Comparison of ENCODE assay signal across 10 cellular contexts in genomic region chr22:37610153-37610475, GRCh38. TPM values are rescaled to one million over a fixed set of nuclear protein-coding genes. Genes with fewer than 3 reads are reported as not detected.
DNase-seq lines count a peak whose midpoint lies in the region; ATAC-seq, FAIRE-seq and TF ChIP-seq lines count a peak whose summit lies in the region.
"Not testable (repeated sequence)": the region's sequence is repeated elsewhere in the genome, so short reads cannot be mapped to it uniquely, and the experiment has no call there.
"Had no signal": no experiment of that assay in that cellular context is flagged by ENCODE, and none has a peak within 500 bp of the region (broad histone marks: within the 10 kb centered on the region; RNA-seq: fewer than 3 reads in every experiment).

No MANE protein-coding gene starts in this region.

- H3K27me3 Mint-ChIP-seq in CD4-positive, alpha-beta T cell; IgD-negative memory B cell; T-cell; activated naive CD8-positive, alpha-beta T cell treated with anti-CD3 and anti-CD28 coated beads, Interleukin-2, amount 10 ng/mL, durations not matched to agents 7 days and 5 days: not testable (repeated sequence)

- not testable (repeated sequence) for TF ChIP-seq CTCF in CD4-positive, alpha-beta T cell (IDR thresholded peaks at IDR 0.05); endothelial cell of umbilical vein (IDR thresholded peaks at IDR 0.05; ENCODE audit: extremely low read depth in 1 of 2, insufficient read depth in 1 of 2, low read depth in 1 of 2, low read length in 2 of 2); neutrophil (IDR thresholded peaks at IDR 0.05); tibial artery (IDR thresholded peaks at IDR 0.05)

- not testable (repeated sequence) for TF ChIP-seq POLR2A in endothelial cell of umbilical vein (IDR thresholded peaks at IDR 0.05; ENCODE audit: low read depth, low read length)

- H3K27ac Mint-ChIP-seq in CD4-positive, alpha-beta T cell, result peak overlapping the region; percentile 84
- H3K27ac Mint-ChIP-seq in IgD-negative memory B cell (peak overlapping the region in 2 of 3 donors; percentile 95 to 97), T-cell (peak overlapping the region; percentile 11 to 91)
- peak overlapping the region; percentile 95 for H3K27ac Mint-ChIP-seq in activated naive CD8-positive, alpha-beta T cell treated with anti-CD3 and anti-CD28 coated beads, Interleukin-2, amount 10 ng/mL, durations not matched to agents 7 days and 5 days

- not testable (repeated sequence) for H3K27me3 ChIP-seq in CD4-positive, alpha-beta T cell (ENCODE audit: control insufficient read depth, insufficient read depth, low read length); endothelial cell of umbilical vein (ENCODE audit: control insufficient read depth in 2 of 2, insufficient read depth in 2 of 2, low read length in 2 of 2); layer of hippocampus (ENCODE audit: control insufficient read depth, insufficient read depth, low read length)
- peaks cover 12% of the 10 kb centered on the region for H3K27me3 ChIP-seq in neutrophil
- peaks cover 0 to 13% of the 10 kb centered on the region in 2 donors for H3K27me3 ChIP-seq in tibial artery

- DNase-seq in CD4-positive, alpha-beta T cell; T-cell; activated naive CD8-positive, alpha-beta T cell treated with anti-CD3 and anti-CD28 coated beads, Interleukin-2, amount 10 ng/mL, durations not matched to agents 7 days and 5 days; endothelial cell of umbilical vein (ENCODE audit: low read depth, low spot score); tibial artery: not testable (repeated sequence)

- not testable (repeated sequence) for H3K9me3 ChIP-seq in CD4-positive, alpha-beta T cell (ENCODE audit: control insufficient read depth, low read length); endothelial cell of umbilical vein (replicated peaks; ENCODE audit: control insufficient read depth, insufficient read depth, low read length); neutrophil; tibial artery

- BruUV-seq in endothelial cell of umbilical vein (replicated peaks; lab: Mats Ljungman, UMichigan), result not testable (repeated sequence)

- H3K9me3 Mint-ChIP-seq in CD4-positive, alpha-beta T cell; IgD-negative memory B cell; T-cell; activated naive CD8-positive, alpha-beta T cell treated with anti-CD3 and anti-CD28 coated beads, Interleukin-2, amount 10 ng/mL, durations not matched to agents 7 days and 5 days: not testable (repeated sequence)

- H3K4me3 ChIP-seq in endothelial cell of umbilical vein (replicated peaks in 1 of 3; ENCODE audit: insufficient read depth in 1 of 3, low read depth in 1 of 3, low read length in 3 of 3), result not testable (repeated sequence)
- H3K4me3 ChIP-seq in neutrophil (ENCODE audit: low read depth in 1 of 2, low read length in 1 of 2) (peak overlapping the region; percentile 82), tibial artery (peak overlapping the region; percentile 77 to 95)

- intact Hi-C loops in CD4-positive, alpha-beta T cell (cut with DNase I, micrococcal nuclease); endothelial cell of umbilical vein (cut with micrococcal nuclease); tibial artery (cut with DNase I; ENCODE audit: low total_unique reads): not testable (repeated sequence)

- CTCF ChIA-PET in CD4-positive, alpha-beta T cell (lab: Charles Lee), result interaction anchor here (1.2 to 4.6 kb wide), 2 partner anchors 25 to 33 kb away, joined by 3 to 30 read pairs; no protein-coding TSS in a partner anchor
- CTCF ChIA-PET in T-cell (lab: Charles Lee) (interaction anchor here in 1 of 2 donors (0.9 to 1.4 kb wide), 2 partner anchors 18 to 749 kb away, joined by 3 to 4 read pairs; partner anchors contain the start of gene NCF4), endothelial cell of umbilical vein (lab: Charles Lee) (interaction anchor here (1.6 to 5.7 kb wide), 5 partner anchors 8 to 34 kb away, joined by 3 to 92 read pairs (median 13); no protein-coding TSS in a partner anchor)

- peaks cover 24% of the 10 kb centered on the region for H3K36me3 Mint-ChIP-seq in CD4-positive, alpha-beta T cell (ENCODE audit: low read depth)
- not testable (repeated sequence) for H3K36me3 Mint-ChIP-seq in IgD-negative memory B cell; T-cell; activated naive CD8-positive, alpha-beta T cell treated with anti-CD3 and anti-CD28 coated beads, Interleukin-2, amount 10 ng/mL, durations not matched to agents 7 days and 5 days

- not testable (repeated sequence) for H3K9me1 ChIP-seq in endothelial cell of umbilical vein (replicated peaks; ENCODE audit: control insufficient read depth, extremely low read depth, insufficient read depth, low read length)

- not testable (repeated sequence) for H3K27ac ChIP-seq in CD4-positive, alpha-beta T cell (ENCODE audit: low read depth, low read length); endothelial cell of umbilical vein (ENCODE audit: insufficient read depth, low read depth, low read length)
- H3K27ac ChIP-seq in layer of hippocampus (ENCODE audit: low read depth, low read length) (peak overlapping the region; percentile 96), neutrophil (peak overlapping the region; percentile 98), tibial artery (peak overlapping the region; percentile 88 to 97)

- H3K4me1 ChIP-seq in endothelial cell of umbilical vein (ENCODE audit: control insufficient read depth, extremely low read depth, insufficient read depth, low read length) (peaks cover 19% of the 10 kb centered on the region), neutrophil (ENCODE audit: control insufficient read depth in 1 of 2, insufficient read depth in 1 of 2, low read depth in 1 of 2, low read length in 1 of 2) (peaks cover 39 to 47% of the 10 kb centered on the region in 2 experiments), tibial artery (peaks cover 0 to 49% (median 31%) of the 10 kb centered on the region in 4 donors)

- H4K20me1 ChIP-seq in endothelial cell of umbilical vein (replicated peaks; ENCODE audit: control insufficient read depth, extremely low read depth, insufficient read depth, low read length), result not testable (repeated sequence)

- ATAC-seq in CD4-positive, alpha-beta T cell (ENCODE audit: poor library complexity); T-cell (replicated peaks in 1 of 4); activated naive CD8-positive, alpha-beta T cell treated with anti-CD3 and anti-CD28 coated beads, Interleukin-2, amount 10 ng/mL, durations not matched to agents 7 days and 5 days (ENCODE audit: low read depth): not testable (repeated sequence)

- FAIRE-seq in endothelial cell of umbilical vein (lab: Jason Lieb, UNC), result not testable (repeated sequence)

- H3K36me3 ChIP-seq in endothelial cell of umbilical vein (ENCODE audit: control insufficient read depth in 2 of 2, extremely low read depth in 1 of 2, insufficient read depth in 2 of 2, low read length in 2 of 2), result not testable (repeated sequence)
- H3K36me3 ChIP-seq in neutrophil (peaks cover 16% of the 10 kb centered on the region), tibial artery (peaks cover 0 to 14% (median 0%) of the 10 kb centered on the region in 3 donors)

- peak overlapping the region; percentile 94 for H3K4me3 Mint-ChIP-seq in CD4-positive, alpha-beta T cell
- peak overlapping the region; percentile 89 to 98 (median 93) for H3K4me3 Mint-ChIP-seq in IgD-negative memory B cell
- peak overlapping the region; percentile 89 to 91 (median 89) for H3K4me3 Mint-ChIP-seq in T-cell
- H3K4me3 Mint-ChIP-seq in activated naive CD8-positive, alpha-beta T cell treated with anti-CD3 and anti-CD28 coated beads, Interleukin-2, amount 10 ng/mL, durations not matched to agents 7 days and 5 days, result peak overlapping the region; percentile 95

- peaks cover 26% of the 10 kb centered on the region for H3K79me2 ChIP-seq in endothelial cell of umbilical vein (ENCODE audit: control insufficient read depth, insufficient read depth, low read length)

- H3K9ac ChIP-seq in endothelial cell of umbilical vein (replicated peaks; ENCODE audit: extremely low read depth, insufficient read depth, low read length), result peak overlapping the region; percentile 70

- peaks cover 43% of the 10 kb centered on the region for H3K4me1 Mint-ChIP-seq in CD4-positive, alpha-beta T cell (ENCODE audit: low read depth)
- H3K4me1 Mint-ChIP-seq in IgD-negative memory B cell, result peaks cover 16 to 27% (median 20%) of the 10 kb centered on the region in 3 donors
- peaks cover 45 to 54% (median 48%) of the 10 kb centered on the region in 3 donors for H3K4me1 Mint-ChIP-seq in T-cell
- H3K4me1 Mint-ChIP-seq in activated naive CD8-positive, alpha-beta T cell treated with anti-CD3 and anti-CD28 coated beads, Interleukin-2, amount 10 ng/mL, durations not matched to agents 7 days and 5 days, result peaks cover 40% of the 10 kb centered on the region

- POLR2A ChIA-PET in CD4-positive, alpha-beta T cell (lab: Charles Lee), result interaction anchor here (1.0 to 4.3 kb wide), 5 partner anchors 17 to 125 kb away, joined by 3 to 78 read pairs (median 38); partner anchors contain the start of genes LGALS1 and MFNG
- POLR2A ChIA-PET in T-cell (lab: Charles Lee), result interaction anchor here in 1 of 2 donors (0.8 kb wide), 1 partner anchor 17 kb away, joined by 4 read pairs; no protein-coding TSS in a partner anchor
- POLR2A ChIA-PET in activated naive CD8-positive, alpha-beta T cell treated with anti-CD3 and anti-CD28 coated beads, Interleukin-2, amount 10 ng/mL, durations not matched to agents 7 days and 5 days (lab: Charles Lee), result interaction anchor here (1.4 to 4.5 kb wide), 7 partner anchors 16 to 63 kb away, joined by 3 to 51 read pairs (median 18); partner anchors contain the start of genes PDXP and SH3BP1
- POLR2A ChIA-PET in endothelial cell of umbilical vein (lab: Charles Lee), result not testable (repeated sequence)

- peak overlapping the region; percentile 76 for H3K4me2 ChIP-seq in endothelial cell of umbilical vein (ENCODE audit: insufficient read depth, low read length)

- not testable (repeated sequence) for H2AFZ ChIP-seq in endothelial cell of umbilical vein (ENCODE audit: low read depth, low read length)

- dilution Hi-C loops in endothelial cell of umbilical vein (cut with MboI; ENCODE audit: extremely low pct_ligation_motif_present, low sequenced_read_pairs), result not testable (repeated sequence)

RNA-seq across cellular contexts. Expression of gene GGA1, which starts 1.5 kb away (rescaled TPM):
- total RNA-seq in CD4-positive, alpha-beta T cell, result 10 to 100 TPM; 57.0 to 60.9 TPM
- polyA plus RNA-seq in IgD-negative memory B cell, result 31.3 TPM
- total RNA-seq in T-cell, result 100 to 1,000 TPM in 2 of 5 donors, 10 to 100 TPM in 3; 83.8 to 105 (median 97.7) TPM
- 10 to 100 TPM; 75.3 to 79.5 TPM for total RNA-seq in activated naive CD8-positive, alpha-beta T cell treated with anti-CD3 and anti-CD28 coated beads, Interleukin-2, amount 10 ng/mL, durations not matched to agents 7 days and 5 days
- 55.9 and 67.5 TPM in 2 replicates for total RNA-seq in endothelial cell of umbilical vein
- polyA plus RNA-seq in endothelial cell of umbilical vein, result 54.1 and 75.6 TPM in 2 replicates
- polyA plus RNA-seq in endothelial cell of umbilical vein (2011; cell fraction: cytosol; rRNA removed), result 21.0 and 32.6 TPM in 2 replicates
- polyA plus RNA-seq in endothelial cell of umbilical vein (2011; cell fraction: nucleus; rRNA removed), result 228 and 233 TPM in 2 replicates
- 33.6 and 34.6 TPM in 2 replicates for polyA plus RNA-seq in endothelial cell of umbilical vein (2012)
- 40.4 and 48.0 TPM in 2 replicates for polyA minus RNA-seq in endothelial cell of umbilical vein
- 13.4 TPM for polyA minus RNA-seq in endothelial cell of umbilical vein (2011; cell fraction: cytosol; rRNA and poly(A)+ RNA removed)
- 47.3 and 65.5 TPM in 2 replicates for polyA minus RNA-seq in endothelial cell of umbilical vein (2011; cell fraction: nucleus; rRNA and poly(A)+ RNA removed)

RNA-seq across cellular contexts. Expression of gene SH3BP1, which starts 29.4 kb away (rescaled TPM):
- total RNA-seq in CD4-positive, alpha-beta T cell, result 10 to 100 TPM; 46.9 to 49.0 TPM
- polyA plus RNA-seq in IgD-negative memory B cell (14.7 TPM), endothelial cell of umbilical vein (2.3 and 4.2 TPM in 2 replicates)
- total RNA-seq in T-cell (100 to 1,000 TPM in 1 of 5 donors, 10 to 100 TPM in 4; 91.3 to 111 (median 93.6) TPM), endothelial cell of umbilical vein (2.8 and 4.3 TPM in 2 replicates)
- total RNA-seq in activated naive CD8-positive, alpha-beta T cell treated with anti-CD3 and anti-CD28 coated beads, Interleukin-2, amount 10 ng/mL, durations not matched to agents 7 days and 5 days, result 100 to 1,000 TPM; 157 to 169 TPM
- 4.8 and 5.9 TPM in 2 replicates for polyA plus RNA-seq in endothelial cell of umbilical vein (2011; cell fraction: cytosol; rRNA removed)
- polyA plus RNA-seq in endothelial cell of umbilical vein (2011; cell fraction: nucleus; rRNA removed), result 7.6 and 9.2 TPM in 2 replicates
- 9.5 and 10.4 TPM in 2 replicates for polyA plus RNA-seq in endothelial cell of umbilical vein (2012)
- 5.3 and 7.2 TPM in 2 replicates for polyA minus RNA-seq in endothelial cell of umbilical vein
- not detected for polyA minus RNA-seq in endothelial cell of umbilical vein (2011; cell fraction: cytosol; rRNA and poly(A)+ RNA removed)
- 1.5 and 3.1 TPM in 2 replicates for polyA minus RNA-seq in endothelial cell of umbilical vein (2011; cell fraction: nucleus; rRNA and poly(A)+ RNA removed)

RNA-seq across cellular contexts. Expression of gene LGALS2, which starts 30.2 kb away (rescaled TPM):
- total RNA-seq in CD4-positive, alpha-beta T cell, result 1 to 10 TPM; 2.6 to 3.0 TPM
- polyA plus RNA-seq in IgD-negative memory B cell, result 0.63 TPM
- total RNA-seq in T-cell, result 1 to 10 TPM in 1 of 5 donors, under 1 TPM in 1, not detected in 3; 0.63 to 1.4 TPM
- not detected for total RNA-seq in activated naive CD8-positive, alpha-beta T cell treated with anti-CD3 and anti-CD28 coated beads, Interleukin-2, amount 10 ng/mL, durations not matched to agents 7 days and 5 days
- not detected in 2 replicates for total RNA-seq in endothelial cell of umbilical vein
- polyA plus RNA-seq in endothelial cell of umbilical vein, result not detected in 2 replicates
- not detected in 2 replicates for polyA plus RNA-seq in endothelial cell of umbilical vein (2011; cell fraction: cytosol; rRNA removed)
- polyA plus RNA-seq in endothelial cell of umbilical vein (2011; cell fraction: nucleus; rRNA removed), result not detected in 2 replicates
- polyA plus RNA-seq in endothelial cell of umbilical vein (2012), result not detected in 2 replicates
- polyA minus RNA-seq in endothelial cell of umbilical vein, result not detected in 2 replicates
- polyA minus RNA-seq in endothelial cell of umbilical vein (2011; cell fraction: cytosol; rRNA and poly(A)+ RNA removed), result not detected
- not detected in 2 replicates for polyA minus RNA-seq in endothelial cell of umbilical vein (2011; cell fraction: nucleus; rRNA and poly(A)+ RNA removed)
- total RNA-seq: dermis microvascular lymphatic vessel endothelial cell, NCI-H460 had no signal

RNA-seq across cellular contexts. Expression of gene PDXP, which starts 48.4 kb away (rescaled TPM):
- 1 to 10 TPM; 1.5 TPM for total RNA-seq in CD4-positive, alpha-beta T cell
- 2.4 TPM for polyA plus RNA-seq in IgD-negative memory B cell
- 10 to 100 TPM in 3 of 5 donors, 1 to 10 TPM in 2; 3.1 to 11.3 (median 10.7) TPM for total RNA-seq in T-cell
- total RNA-seq in activated naive CD8-positive, alpha-beta T cell treated with anti-CD3 and anti-CD28 coated beads, Interleukin-2, amount 10 ng/mL, durations not matched to agents 7 days and 5 days, result 10 to 100 TPM; 16.4 to 16.6 TPM
- total RNA-seq in endothelial cell of umbilical vein, result 14.8 and 18.0 TPM in 2 replicates
- polyA plus RNA-seq in endothelial cell of umbilical vein, result 20.0 and 22.6 TPM in 2 replicates
- 17.7 and 18.2 TPM in 2 replicates for polyA plus RNA-seq in endothelial cell of umbilical vein (2011; cell fraction: cytosol; rRNA removed)
- polyA plus RNA-seq in endothelial cell of umbilical vein (2011; cell fraction: nucleus; rRNA removed), result 6.1 and 6.5 TPM in 2 replicates
- polyA plus RNA-seq in endothelial cell of umbilical vein (2012), result 10.5 and 13.7 TPM in 2 replicates
- 9.2 and 10.3 TPM in 2 replicates for polyA minus RNA-seq in endothelial cell of umbilical vein
- polyA minus RNA-seq in endothelial cell of umbilical vein (2011; cell fraction: cytosol; rRNA and poly(A)+ RNA removed), result 29.8 TPM
- polyA minus RNA-seq in endothelial cell of umbilical vein (2011; cell fraction: nucleus; rRNA and poly(A)+ RNA removed), result 2.7 and 4.6 TPM in 2 replicates

RNA-seq across cellular contexts. Expression of gene CDC42EP1, which starts 49.8 kb away (rescaled TPM):
- total RNA-seq in CD4-positive, alpha-beta T cell, result not detected
- polyA plus RNA-seq in IgD-negative memory B cell (0.19 TPM), endothelial cell of umbilical vein (82.2 and 100 TPM in 2 replicates)
- total RNA-seq in T-cell (under 1 TPM in 3 of 5 donors, not detected in 2; 0.47 to 0.73 (median 0.62) TPM), endothelial cell of umbilical vein (141 and 146 TPM in 2 replicates)
- under 1 TPM in 1 of 2 experiments, not detected in 1; 0.31 TPM for total RNA-seq in activated naive CD8-positive, alpha-beta T cell treated with anti-CD3 and anti-CD28 coated beads, Interleukin-2, amount 10 ng/mL, durations not matched to agents 7 days and 5 days
- polyA plus RNA-seq in endothelial cell of umbilical vein (2011; cell fraction: cytosol; rRNA removed), result 34.6 and 54.8 TPM in 2 replicates
- polyA plus RNA-seq in endothelial cell of umbilical vein (2011; cell fraction: nucleus; rRNA removed), result 26.2 and 27.8 TPM in 2 replicates
- polyA plus RNA-seq in endothelial cell of umbilical vein (2012), result 55.5 and 78.4 TPM in 2 replicates
- polyA minus RNA-seq in endothelial cell of umbilical vein, result 16.9 and 24.9 TPM in 2 replicates
- 33.0 TPM for polyA minus RNA-seq in endothelial cell of umbilical vein (2011; cell fraction: cytosol; rRNA and poly(A)+ RNA removed)
- polyA minus RNA-seq in endothelial cell of umbilical vein (2011; cell fraction: nucleus; rRNA and poly(A)+ RNA removed), result 13.5 and 26.4 TPM in 2 replicates
